In genomic region chr2:238820197-238820596, GRCh38 we compare ENCODE assay signal across 29 cellular contexts. TPM values are rescaled to one million over a fixed set of nuclear protein-coding genes. Genes with fewer than 3 reads are reported as not detected.
"Had no signal": no experiment of that assay in that cellular context is flagged by ENCODE, and none has a peak within 500 bp of the region (broad histone marks: within the 10 kb centered on the region; RNA-seq: fewer than 3 reads in every experiment).

No MANE protein-coding gene starts in this region.

- H3K9ac ChIP-seq: parathyroid adenoma had no signal

- FAIRE-seq: small intestine, urothelium cell line had no signal

- H3K4me3 Mint-ChIP-seq: naive thymus-derived CD8-positive, alpha-beta T cell; natural killer cell treated with Interleukin-12 subunit alpha and Interleukin-12 subunit beta and Interleukin-15 and Interleukin-18, amount 100 ng/mL, for 72 hours; nephron progenitor cell; neural crest cell; stimulated activated effector memory CD8-positive, alpha-beta T cell treated with anti-CD3 and anti-CD28 coated beads, Interleukin-12 subunit alpha, Interleukin-12 subunit beta, amount 100 ng/mL, for 72 hours; stimulated activated naive B cell treated with anti-CD40 and anti-IgM and Interleukin-4, amounts not matched to agents 10 μg/mL and 1 μg/mL and 100 μg/mL, for 72 hours; stimulated activated naive CD8-positive, alpha-beta T cell treated with anti-CD3 and anti-CD28 coated beads, Interleukin-15, Interleukin-2, amounts not matched to agents 100 ng/mL and 50 ng/mL, for 24 hours had no signal

- H3K27me3 ChIP-seq: ovary, right lobe of liver, thyroid gland, upper lobe of left lung had no signal

- H3K27ac ChIP-seq: ovary, parathyroid adenoma, psoas muscle, right lobe of liver, sigmoid colon, stomach, thoracic aorta, thyroid gland, tibial nerve, upper lobe of left lung had no signal

- H2AFZ ChIP-seq: parathyroid adenoma had no signal

- H3K9me3 ChIP-seq: psoas muscle, right lobe of liver, sigmoid colon, thyroid gland had no signal

- H3K79me2 ChIP-seq: parathyroid adenoma had no signal

- H3K36me3 ChIP-seq: ovary, right lobe of liver, sigmoid colon, stomach, thoracic aorta, thyroid gland, tibial nerve, upper lobe of left lung had no signal

- H3K36me3 Mint-ChIP-seq: stimulated activated effector memory CD8-positive, alpha-beta T cell treated with anti-CD3 and anti-CD28 coated beads, Interleukin-12 subunit alpha, Interleukin-12 subunit beta, amount 100 ng/mL, for 72 hours; stimulated activated naive B cell treated with anti-CD40 and anti-IgM and Interleukin-4, amounts not matched to agents 10 μg/mL and 1 μg/mL and 100 μg/mL, for 72 hours had no signal

- ATAC-seq: naive thymus-derived CD8-positive, alpha-beta T cell; natural killer cell treated with Interleukin-12 subunit alpha and Interleukin-12 subunit beta and Interleukin-15 and Interleukin-18, amount 100 ng/mL, for 72 hours; psoas muscle; right cardiac atrium; right lobe of liver; stimulated activated effector memory CD8-positive, alpha-beta T cell treated with anti-CD3 and anti-CD28 coated beads, Interleukin-12 subunit alpha, Interleukin-12 subunit beta, amount 100 ng/mL, for 72 hours; stimulated activated naive B cell treated with anti-CD40 and anti-IgM and Interleukin-4, amounts not matched to agents 10 μg/mL and 1 μg/mL and 100 μg/mL, for 72 hours had no signal

- H3K27ac Mint-ChIP-seq: naive thymus-derived CD8-positive, alpha-beta T cell; natural killer cell treated with Interleukin-12 subunit alpha and Interleukin-12 subunit beta and Interleukin-15 and Interleukin-18, amount 100 ng/mL, for 72 hours; progenitor cell of endocrine pancreas; stimulated activated effector memory CD8-positive, alpha-beta T cell treated with anti-CD3 and anti-CD28 coated beads, Interleukin-12 subunit alpha, Interleukin-12 subunit beta, amount 100 ng/mL, for 72 hours; stimulated activated naive B cell treated with anti-CD40 and anti-IgM and Interleukin-4, amounts not matched to agents 10 μg/mL and 1 μg/mL and 100 μg/mL, for 72 hours; stimulated activated naive CD8-positive, alpha-beta T cell treated with anti-CD3 and anti-CD28 coated beads, Interleukin-15, Interleukin-2, amounts not matched to agents 100 ng/mL and 50 ng/mL, for 24 hours had no signal

- H3K4me1 Mint-ChIP-seq: naive thymus-derived CD8-positive, alpha-beta T cell; stimulated activated effector memory CD8-positive, alpha-beta T cell treated with anti-CD3 and anti-CD28 coated beads, Interleukin-12 subunit alpha, Interleukin-12 subunit beta, amount 100 ng/mL, for 72 hours; stimulated activated naive B cell treated with anti-CD40 and anti-IgM and Interleukin-4, amounts not matched to agents 10 μg/mL and 1 μg/mL and 100 μg/mL, for 72 hours had no signal

- DNase-seq: naive thymus-derived CD8-positive, alpha-beta T cell; nephron progenitor cell; occipital lobe; ovary; posterior cingulate gyrus; psoas muscle; right cardiac atrium; right lobe of liver; sigmoid colon; small intestine; stimulated activated CD4-positive, alpha-beta T cell treated with anti-CD3 and anti-CD28 coated beads, Interleukin-15, amount 100 ng/mL, for 24 hours; stimulated activated CD4-positive, alpha-beta T cell treated with anti-CD3 and anti-CD28 coated beads, Interleukin-2, amount 100 ng/mL, for 24 hours; stimulated activated CD4-positive, alpha-beta T cell treated with anti-CD3 and anti-CD28 coated beads, Interleukin-2, amount 100 ng/mL, for 48 hours; stimulated activated CD4-positive, alpha-beta T cell treated with anti-CD3 and anti-CD28 coated beads, Interleukin-4, amount 100 ng/mL, for 24 hours; stimulated activated naive B cell treated with anti-CD40 and anti-IgM and Interleukin-4, amounts not matched to agents 10 μg/mL and 1 μg/mL and 100 μg/mL, for 72 hours; stimulated activated naive CD4-positive, alpha-beta T cell treated with Interleukin-2 at 50 U/mL for 16 hours; stomach; thyroid gland; trophoblast cell; upper lobe of left lung had no signal

- H3K4me3 ChIP-seq: ovary, psoas muscle, right lobe of liver, sigmoid colon, stomach, thoracic aorta, thyroid gland, tibial nerve, upper lobe of left lung had no signal

- H3K4me1 ChIP-seq: parathyroid adenoma, psoas muscle, right lobe of liver, stomach, thyroid gland, tibial nerve, upper lobe of left lung had no signal

RNA-seq across cellular contexts. Expression of gene TWIST2, which starts 27.7 kb away (rescaled TPM):
- total RNA-seq: naive thymus-derived CD8-positive, alpha-beta T cell; natural killer cell treated with Interleukin-12 subunit alpha and Interleukin-12 subunit beta and Interleukin-15 and Interleukin-18, amount 100 ng/mL, for 72 hours; progenitor cell of endocrine pancreas had no signal
- polyA plus RNA-seq: naive thymus-derived CD8-positive, alpha-beta T cell had no signal
